Comparison of ENCODE assay signal across 23 cellular contexts in the genomic region with DNA sequence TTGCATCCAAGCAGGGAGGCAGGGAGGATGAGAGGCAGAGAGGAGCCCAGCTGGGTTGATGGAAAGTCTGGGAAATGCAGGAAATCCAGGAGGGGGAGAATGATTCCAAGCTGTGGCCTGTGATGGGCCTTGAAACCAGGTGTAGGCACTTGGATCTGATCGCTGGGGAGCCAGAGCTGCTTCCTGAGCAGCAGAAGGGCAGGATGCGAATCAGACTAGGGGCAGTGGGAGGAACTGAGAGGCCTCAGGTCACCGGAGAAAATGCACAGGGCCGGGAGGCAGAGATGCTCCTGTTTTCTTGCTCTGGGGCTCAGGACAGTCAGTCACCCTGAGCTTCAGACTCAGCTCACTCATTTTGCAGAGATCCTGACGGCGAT. TPM values are rescaled to one million over a fixed set of nuclear protein-coding genes. Genes with fewer than 3 reads are reported as not detected.
A peak's percentile ranks its signal among the peaks of the same experiment; 100 is the strongest.
DNase-seq lines count a peak whose midpoint lies in the region; ATAC-seq, FAIRE-seq and TF ChIP-seq lines count a peak whose summit lies in the region.
"Had no signal": no experiment of that assay in that cellular context is flagged by ENCODE, and none has a peak within 500 bp of the region (broad histone marks: within the 10 kb centered on the region; RNA-seq: fewer than 3 reads in every experiment).

No MANE protein-coding gene starts in this region.

- intact Hi-C loops in HepG2 (cut with micrococcal nuclease; ENCODE audit: unreplicated experiment) (no loop called here), right lobe of liver (cut with DNase I) (loop anchor here in 1 of 2 donors (5.0 to 10.0 kb wide), 2 partner anchors 66 to 153 kb away; a partner anchor contains a TSS)

- H3K27me3 Mint-ChIP-seq in brain (peaks cover 11% of the 10 kb centered on the region), progenitor cell of endocrine pancreas (peaks cover 7% of the 10 kb centered on the region)

- H3K27ac Mint-ChIP-seq in brain, result peak overlapping the region; percentile 5 to 91 (median 56)
- H3K27ac Mint-ChIP-seq in progenitor cell of endocrine pancreas, result peak overlapping the region; percentile 67
- H3K27ac Mint-ChIP-seq: CD4-positive, alpha-beta T cell; IgD-negative memory B cell had no signal

- H3K4me3 ChIP-seq in HepG2 (replicated peaks in 1 of 3; ENCODE audit: insufficient read depth in 1 of 3, low read depth in 2 of 3, low read length in 3 of 3) (peak overlapping the region in 1 of 3 experiments; percentile 40; a peak in 1 of 6 replicates), right lobe of liver (no peak overlapping the region)
- H3K4me3 ChIP-seq: A549, GM12878 had no signal

- no peak overlapping the region for H3K27ac ChIP-seq in HepG2 (ENCODE audit: extremely low read length, insufficient read depth, low read length)
- no peak overlapping the region for H3K27ac ChIP-seq in right lobe of liver
- H3K27ac ChIP-seq: 22Rv1, A549, C4-2B had no signal

- in situ Hi-C loops in HepG2 (cut with HindIII; ENCODE audit: extremely low pct_ligation_motif_present, low pct_unique_long_range_greater_than_20kb), result loop anchor here (5.0 kb wide), 1 partner anchor 71 kb away; no protein-coding TSS in a partner anchor

- H3K4me3 Mint-ChIP-seq in brain (no peak overlapping the region), progenitor cell of endocrine pancreas (ENCODE audit: low read depth) (no peak overlapping the region)
- H3K4me3 Mint-ChIP-seq: CD4-positive, alpha-beta T cell; IgD-negative memory B cell had no signal

- no peaks in the 10 kb centered on the region for H3K79me2 ChIP-seq in HepG2 (ENCODE audit: insufficient read depth, low read length)

- H4K20me1 ChIP-seq in HepG2 (ENCODE audit: insufficient read depth, low read length), result no peaks in the 10 kb centered on the region

- no peak for TF ChIP-seq RAD21 in HepG2 (CRISPR knock-in tag; IDR thresholded peaks at IDR 0.05)

- FAIRE-seq in HepG2 (lab: Jason Lieb, UNC), result no peak
- FAIRE-seq: A549, D721Med, GM12878, HTR-8/SVneo had no signal

- peak overlapping the region; percentile 10; the same call in 1 of the 2 replicates for H3K9ac ChIP-seq in HepG2 (ENCODE audit: insufficient read depth, low read depth, low read length)

- H3K36me3 ChIP-seq in HepG2 (replicated peaks in 1 of 2; ENCODE audit: control insufficient read depth in 1 of 2, insufficient read depth in 2 of 2, low read length in 2 of 2) (no peaks in the 10 kb centered on the region), right lobe of liver (no peaks in the 10 kb centered on the region)

- 11% methylated on average over 6 of the region's 6 CpGs for WGBS in HepG2 (ENCODE audit: low lambda C conversion rate)
- WGBS in right lobe of liver (ENCODE audit: insufficient coverage, low coverage, low lambda C conversion rate, missing lambda C conversion rate), result 62% methylated on average over 5 of the region's 6 CpGs

- H3K27me3 ChIP-seq in HepG2 (ENCODE audit: control insufficient read depth in 1 of 2, insufficient read depth in 2 of 2, low read length in 2 of 2) (peaks cover 2 to 26% of the 10 kb centered on the region in 2 experiments; a peak in 3 of 5 replicates), right lobe of liver (no peaks in the 10 kb centered on the region)

- DNase-seq in HepG2 (ENCODE audit: low spot score), result no peak
- no peak for DNase-seq in right lobe of liver
- peak; percentile 72 for DNase-seq in islet precursor cell
- no peak for DNase-seq in progenitor cell of endocrine pancreas (ENCODE audit: low spot score, unreplicated experiment)
- DNase-seq in activated CD4-positive, alpha-beta T cell treated with anti-CD3 and anti-CD28 coated beads, Interleukin-2, amount 50 U/mL, for 1 hour, result no peak
- DNase-seq in MV-4-11 (lab: John Stamatoyannopoulos, UW), result no peak
- no peak for DNase-seq in NAMALWA (ENCODE audit: low spot score)
- DNase-seq: AML-193; Caco-2; CD4-positive, alpha-beta T cell; DMS153; DMS79; GOT3; HCEC 1CT had no signal

- H3K4me1 Mint-ChIP-seq in brain (peaks cover 26% of the 10 kb centered on the region), progenitor cell of endocrine pancreas (ENCODE audit: low read depth) (peaks cover 16% of the 10 kb centered on the region)
- H3K4me1 Mint-ChIP-seq: IgD-negative memory B cell had no signal

- no peak for TF ChIP-seq CTCF in HepG2 (CRISPR knock-in tag; IDR thresholded peaks at IDR 0.05)
- TF ChIP-seq CTCF in right lobe of liver (IDR thresholded peaks at IDR 0.05), result no peak
- no peak for TF ChIP-seq CTCF in brain (conservative IDR thresholded peaks at IDR 0.05)
- TF ChIP-seq CTCF in progenitor cell of endocrine pancreas (IDR thresholded peaks at IDR 0.05; ENCODE audit: unreplicated experiment), result no peak

- CTCF ChIA-PET in HepG2 (lab: Yijun Ruan, JAX; ENCODE audit: low intra/inter-chr PET ratio, low total read pairs), result interaction anchor here (8.4 kb wide), 1 partner anchor 69 kb away, joined by 373 read pairs; a partner anchor contains a TSS

- ATAC-seq in HepG2, result peak; percentile 4; the same call in 1 of the 3 replicates
- ATAC-seq in right lobe of liver, result no peak
- ATAC-seq: A549, GM12878 had no signal

- no peaks in the 10 kb centered on the region for H3K36me3 Mint-ChIP-seq in brain
- no peaks in the 10 kb centered on the region for H3K36me3 Mint-ChIP-seq in progenitor cell of endocrine pancreas (ENCODE audit: insufficient read depth)
- H3K36me3 Mint-ChIP-seq: IgD-negative memory B cell had no signal

- POLR2A ChIA-PET in HepG2 (lab: Yijun Ruan, JAX), result no interaction called here

- H3K9me3 Mint-ChIP-seq in brain (no peaks in the 10 kb centered on the region), progenitor cell of endocrine pancreas (ENCODE audit: low read depth) (no peaks in the 10 kb centered on the region)
- H3K9me3 Mint-ChIP-seq: CD4-positive, alpha-beta T cell; IgD-negative memory B cell had no signal

- TF ChIP-seq POLR2A in HepG2 (IDR thresholded peaks at IDR 0.05; ENCODE audit: insufficient read depth in 1 of 2, low read depth in 2 of 2, low read length in 2 of 2), result no peak
- no peak for TF ChIP-seq POLR2A in right lobe of liver (IDR thresholded peaks at IDR 0.05)

- peak overlapping the region; percentile 68 for H3K4me2 ChIP-seq in HepG2 (ENCODE audit: low read depth, low read length)
- H3K4me2 ChIP-seq: A549 had no signal

- H2AFZ ChIP-seq in HepG2 (ENCODE audit: low read length), result no peak overlapping the region

- no TSS peak for BruUV-seq in HepG2 (replicated peaks; lab: Mats Ljungman, UMichigan)

- H3K9me3 ChIP-seq in HepG2 (ENCODE audit: low read length), result no peaks in the 10 kb centered on the region
- H3K9me3 ChIP-seq in right lobe of liver, result no peaks in the 10 kb centered on the region
- H3K9me3 ChIP-seq: A549, Caco-2 had no signal

- H3K4me1 ChIP-seq in HepG2 (ENCODE audit: insufficient read depth, low read length), result peaks cover 30% of the 10 kb centered on the region
- no peaks in the 10 kb centered on the region for H3K4me1 ChIP-seq in right lobe of liver
- H3K4me1 ChIP-seq: Caco-2 had no signal

- TF ChIP-seq EP300 in HepG2 (IDR thresholded peaks at IDR 0.05; ENCODE audit: low read depth in 2 of 2, low read length in 2 of 2) (no peak), HepG2 (CRISPR knock-in tag; IDR thresholded peaks at IDR 0.05; ENCODE audit: borderline replicate concordance) (no peak)

TF ChIP-seq in HepG2, 621 proteins besides CTCF, POLR2A, EP300 and RAD21 (continues in another document):
- no peak for TF ChIP-seq MAZ (IDR thresholded peaks at IDR 0.05; ENCODE audit: borderline replicate concordance, low read depth, low read length)
- TF ChIP-seq MAZ (CRISPR knock-in tag; IDR thresholded peaks at IDR 0.05; ENCODE audit: low read depth), result 0 out of 2 replicates have a peak, but pooled peaks have one; percentile 9
- 0 out of 2 replicates have a peak, but pooled peaks have one; percentile 36 for TF ChIP-seq ZNF598 (CRISPR knock-in tag; IDR thresholded peaks at IDR 0.05; ENCODE audit: borderline replicate concordance)
- TF ChIP-seq GATA4 (IDR thresholded peaks at IDR 0.05; ENCODE audit: borderline replicate concordance, low read depth), result no peak

RNA-seq across cellular contexts. Expression of a gene that starts 29.6 kb away (rescaled TPM):
- total RNA-seq in HepG2 (2016; rRNA removed; fragmentation: Illumina TruSeq; extraction: Trizol), result not detected in 2 replicates
- total RNA-seq in HepG2 (2016; cell fraction: cytosol; rRNA removed; fragmentation: Illumina TruSeq; extraction: Trizol; ENCODE audit: low read depth), result not detected in 2 replicates
- not detected in 2 replicates for total RNA-seq in HepG2 (2016; cell fraction: insoluble cytoplasmic fraction; rRNA removed; fragmentation: Illumina TruSeq; extraction: Trizol)
- not detected in 2 replicates for total RNA-seq in HepG2 (2016; cell fraction: membrane; rRNA removed; fragmentation: Illumina TruSeq; extraction: Trizol)
- not detected in 2 replicates for total RNA-seq in HepG2 (2016; cell fraction: nucleus; rRNA removed; fragmentation: Illumina TruSeq; extraction: Trizol)
- not detected in 2 replicates for polyA plus RNA-seq in HepG2 (2011; rRNA removed)
- not detected in 2 replicates for polyA plus RNA-seq in HepG2 (2011; cell fraction: cytosol; rRNA removed)
- polyA plus RNA-seq in HepG2 (2011; cell fraction: nucleus; rRNA removed), result not detected in 2 replicates
- not detected in 2 replicates for polyA plus RNA-seq in HepG2 (2012)
- polyA plus RNA-seq in HepG2 (2016; cell fraction: cytosol; fragmentation: Illumina TruSeq; extraction: Trizol; ENCODE audit: low read depth), result not detected in 2 replicates
- polyA plus RNA-seq in HepG2 (2016; cell fraction: insoluble cytoplasmic fraction; fragmentation: Illumina TruSeq; extraction: Trizol; ENCODE audit: low read depth), result not detected in 2 replicates
- not detected in 2 replicates for polyA plus RNA-seq in HepG2 (2016; cell fraction: membrane; fragmentation: Illumina TruSeq; extraction: Trizol; ENCODE audit: low read depth)
- polyA plus RNA-seq in HepG2 (2016; cell fraction: nucleus; fragmentation: Illumina TruSeq; extraction: Trizol; ENCODE audit: insufficient read depth, low read depth), result not detected in 2 replicates
- polyA minus RNA-seq in HepG2 (2011; rRNA and poly(A)+ RNA removed; ENCODE audit: low replicate concordance), result 2.2 TPM in 1 of 2 replicates, not detected in the other
- polyA minus RNA-seq in HepG2 (2011; cell fraction: cytosol; rRNA and poly(A)+ RNA removed), result not detected in 2 replicates
- not detected in 2 replicates for polyA minus RNA-seq in HepG2 (2011; cell fraction: nucleus; rRNA and poly(A)+ RNA removed)
- total RNA-seq in right lobe of liver, result under 1 TPM in 1 of 6 experiments, not detected in 5; 0.11 TPM
- not detected for polyA plus RNA-seq in brain (ENCODE audit: insufficient read depth, low read depth, low replicate concordance)
- 1.1 and 1.2 TPM in 2 replicates for total RNA-seq in progenitor cell of endocrine pancreas
- polyA plus RNA-seq: A549, BJ, IgD-negative memory B cell had no signal
